In the genomic region with DNA sequence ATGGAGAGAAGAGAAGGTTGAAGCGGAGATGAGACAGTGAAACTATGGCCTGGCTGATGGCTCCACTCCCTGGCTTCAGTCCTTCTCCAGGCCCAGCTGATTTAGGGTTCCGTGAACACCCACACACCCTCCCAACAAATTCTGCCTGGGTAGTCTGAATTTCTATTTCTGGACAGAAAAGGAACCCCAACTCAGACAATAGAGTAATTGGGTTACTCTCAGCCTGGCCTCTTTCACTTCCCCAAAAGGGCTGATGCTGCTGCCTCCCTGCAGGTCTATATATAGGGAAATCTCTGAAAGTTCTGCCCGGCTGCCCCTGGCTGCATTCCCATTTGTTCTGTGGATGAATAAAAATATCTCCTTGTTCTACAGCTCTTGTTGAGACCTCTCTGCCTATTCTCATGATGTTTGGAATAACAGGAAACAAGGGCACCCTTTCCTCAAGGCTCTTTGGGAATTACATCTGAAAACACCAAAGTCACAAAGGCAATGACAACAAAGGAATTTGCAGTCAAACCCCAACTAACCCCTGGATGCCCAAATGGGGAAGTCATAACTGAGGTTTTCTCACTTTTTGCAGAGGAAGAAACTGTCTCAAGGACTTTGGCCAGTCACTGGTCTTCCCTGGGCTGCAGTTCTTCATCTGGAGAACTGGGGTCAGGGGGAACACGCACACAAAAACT, we compare ENCODE assay signal across 10 cellular contexts. TPM values are rescaled to one million over a fixed set of nuclear protein-coding genes. Genes with fewer than 3 reads are reported as not detected.
DNase-seq lines count a peak whose midpoint lies in the region; ATAC-seq and TF ChIP-seq lines count a peak whose summit lies in the region.
"Had no signal": no experiment of that assay in that cellular context is flagged by ENCODE, and none has a peak within 500 bp of the region (broad histone marks: within the 10 kb centered on the region; RNA-seq: fewer than 3 reads in every experiment).

No MANE protein-coding gene starts in this region.

- no peak for TF ChIP-seq POLR2A in right lobe of liver (IDR thresholded peaks at IDR 0.05)

- intact Hi-C loops in right lobe of liver (cut with DNase I), result loop anchor here in 1 of 2 donors (10.0 kb wide), 1 partner anchor 166 kb away; no protein-coding TSS in a partner anchor

- no peak overlapping the region for H3K4me3 ChIP-seq in right lobe of liver

- ATAC-seq in GM21717 (IDR thresholded peaks at IDR 0.05; ENCODE audit: unreplicated experiment) (peak; percentile 73), right lobe of liver (peak; percentile 46 to 73 (median 60))

- no peak overlapping the region for H3K27ac ChIP-seq in right lobe of liver

- no peaks in the 10 kb centered on the region for H3K27me3 ChIP-seq in right lobe of liver

- 31% methylated on average over 2 of the region's 4 CpGs for WGBS in right lobe of liver (ENCODE audit: insufficient coverage, low coverage, low lambda C conversion rate, missing lambda C conversion rate)

- DNase-seq in EH (ENCODE audit: low read depth) (peak; percentile 50), NAMALWA (ENCODE audit: low spot score) (peak; percentile 71), right lobe of liver (no peak), NCI-H2107 (lab: John Stamatoyannopoulos, UW) (no peak), NCI-H1092 treated with DMSO at 0.1 percent for 48 hours (lab: John Stamatoyannopoulos, UW) (no peak)
- no peak for DNase-seq in stimulated activated CD4-positive, alpha-beta T cell treated with anti-CD3 and anti-CD28 coated beads, Interleukin-15, amount 100 ng/mL, for 24 hours
- no peak for DNase-seq in activated CD4-positive, alpha-beta T cell treated with anti-CD3 and anti-CD28 coated beads, Interleukin-2, amount 50 U/mL, for 4 hours
- DNase-seq: CD4-positive, CD25-positive, alpha-beta regulatory T cell; NCI-H774 had no signal

- H3K4me1 ChIP-seq in right lobe of liver, result no peaks in the 10 kb centered on the region

- no peaks in the 10 kb centered on the region for H3K36me3 ChIP-seq in right lobe of liver

- H3K9me3 ChIP-seq in right lobe of liver, result no peaks in the 10 kb centered on the region

- TF ChIP-seq CTCF in right lobe of liver (IDR thresholded peaks at IDR 0.05), result no peak

RNA-seq across cellular contexts. Expression of gene ZSCAN20, which starts 11.4 kb away (rescaled TPM):
- total RNA-seq in right lobe of liver, result 1 to 10 TPM in 4 of 6 experiments, under 1 TPM in 2; 0.81 to 2.7 (median 1.4) TPM

RNA-seq across cellular contexts. Expression of gene PHC2, which starts 30.2 kb away (rescaled TPM):
- 10 to 100 TPM; 49.3 to 86.5 (median 66.8) TPM for total RNA-seq in right lobe of liver

Comparison
In these comparisons a context has a peak if more than half of its experiments do, and no peak if none do; other contexts are left out.
1. DNase-seq: peak in EH (single experiment) and NAMALWA (single experiment); none in right lobe of liver (0 of 3), NCI-H2107 (single experiment), stimulated activated CD4-positive, alpha-beta T cell treated with anti-CD3 and anti-CD28 coated beads, Interleukin-15, amount 100 ng/mL, for 24 hours (single experiment), activated CD4-positive, alpha-beta T cell treated with anti-CD3 and anti-CD28 coated beads, Interleukin-2, amount 50 U/mL, for 4 hours (0 of 2) and NCI-H1092 treated with DMSO at 0.1 percent for 48 hours (single experiment).